9 cellular contexts compared by ENCODE assay signal in genomic region chr5:177431317-177432142, GRCh38. TPM values are rescaled to one million over a fixed set of nuclear protein-coding genes. Genes with fewer than 3 reads are reported as not detected.
DNase-seq lines count a peak whose midpoint lies in the region; ATAC-seq and TF ChIP-seq lines count a peak whose summit lies in the region.
"Had no signal": no experiment of that assay in that cellular context is flagged by ENCODE, and none has a peak within 500 bp of the region (broad histone marks: within the 10 kb centered on the region; RNA-seq: fewer than 3 reads in every experiment).

No MANE protein-coding gene starts in this region.

- TF ChIP-seq POLR2A in gastrocnemius medialis (IDR thresholded peaks at IDR 0.05), result no peak

- H3K9me3 ChIP-seq in gastrocnemius medialis, result no peaks in the 10 kb centered on the region

- in situ Hi-C loops in gastrocnemius medialis (cut with MboI; ENCODE audit: low sequenced_read_pairs in 4 of 4), result no loop called here

- H3K27ac ChIP-seq in angular gyrus (ENCODE audit: low read depth, low read length) (peak overlapping the region; percentile 47), gastrocnemius medialis (peak overlapping the region; percentile 32 to 61 (median 48))

- no peak for TF ChIP-seq CTCF in gastrocnemius medialis (IDR thresholded peaks at IDR 0.05 in 4 of 5, conservative IDR thresholded peaks at IDR 0.05 in 1 of 5)

- H3K36me3 ChIP-seq in gastrocnemius medialis, result peaks cover 0 to 40% of the 10 kb centered on the region in 2 donors

- intact Hi-C loops in gastrocnemius medialis (cut with DNase I; ENCODE audit: low total_unique reads), result no loop called here

- no peaks in the 10 kb centered on the region for H3K27me3 ChIP-seq in gastrocnemius medialis

- ATAC-seq in GM18508 (IDR thresholded peaks at IDR 0.05; ENCODE audit: insufficient read depth, unreplicated experiment) (peak; percentile 28), HG02798 (IDR thresholded peaks at IDR 0.05; ENCODE audit: poor library complexity, unreplicated experiment) (peak; percentile 46), gastrocnemius medialis (peak; percentile 14 to 30)

- H3K4me3 ChIP-seq in gastrocnemius medialis, result no peak overlapping the region

- peaks cover 31 to 39% of the 10 kb centered on the region in 2 donors for H3K4me1 ChIP-seq in gastrocnemius medialis

- peak; percentile 92 for DNase-seq in RPMI8226
- DNase-seq in gastrocnemius medialis, result peak in 1 of 2 donors; percentile 29
- no peak for DNase-seq in DMS 273 (lab: John Stamatoyannopoulos, UW; ENCODE audit: unreplicated experiment)
- no peak for DNase-seq in NCI-H2029 treated with DMSO at 0.1 percent for 48 hours (lab: John Stamatoyannopoulos, UW)
- DNase-seq in AG08395 (ENCODE audit: low spot score), result no peak

RNA-seq across cellular contexts. Expression of gene GRK6, which starts 5.1 kb away (rescaled TPM):
- 10 to 100 TPM; 12.7 to 40.5 (median 32.2) TPM for total RNA-seq in gastrocnemius medialis

RNA-seq across cellular contexts. Expression of gene PRR7, which starts 15.1 kb away (rescaled TPM):
- 1 to 10 TPM in 2 of 4 donors, under 1 TPM in 1, not detected in 1; 0.63 to 2.0 (median 1.4) TPM for total RNA-seq in gastrocnemius medialis

RNA-seq across cellular contexts. Expression of gene F12, which starts 22.2 kb away (rescaled TPM):
- 1 to 10 TPM in 1 of 4 donors, under 1 TPM in 2, not detected in 1; 0.36 to 1.2 (median 0.95) TPM for total RNA-seq in gastrocnemius medialis

RNA-seq across cellular contexts. Expression of gene PFN3, which starts 31.1 kb away (rescaled TPM):
- total RNA-seq in gastrocnemius medialis, result not detected
- total RNA-seq: fibroblast of lung had no signal

RNA-seq across cellular contexts. Expression of gene DBN1, which starts 41.9 kb away (rescaled TPM):
- total RNA-seq in gastrocnemius medialis, result 10 to 100 TPM; 16.3 to 27.5 (median 23.2) TPM
